14 cellular contexts compared by ENCODE assay signal in genomic region chr17:31609331-31609730, GRCh38.
"Had no signal": no experiment of that assay in that cellular context is flagged by ENCODE, and none has a peak within 500 bp of the region (broad histone marks: within the 10 kb centered on the region; RNA-seq: fewer than 3 reads in every experiment).

No MANE protein-coding gene starts in this region.

- H3K27ac ChIP-seq: parathyroid adenoma, stomach, thoracic aorta had no signal

- H3K9me3 ChIP-seq: stomach, thoracic aorta had no signal

- H3K27ac Mint-ChIP-seq: activated CD4-positive, alpha-beta T cell treated with anti-CD3 and anti-CD28 coated beads, Interleukin-2, amount 10 ng/mL, durations not matched to agents 24 days and 14 days; activated naive CD4-positive, alpha-beta T cell treated with anti-CD3 and anti-CD28 coated beads for 36 hours; activated T-helper 2 cell treated with anti-CD3 and anti-CD28 coated beads, Interferon-gamma antibody, Interleukin-2, Interleukin-4, amounts not matched to agents 10 μg/mL and 5 μg/mL and 100 μg/mL, durations not matched to agents 14 hours and 24 hours and 36 hours; endodermal cell; naive B cell; WTC11 had no signal

- H3K4me1 ChIP-seq: parathyroid adenoma, stomach had no signal

- H3K9ac ChIP-seq: parathyroid adenoma had no signal

- H3K36me3 Mint-ChIP-seq: WTC11 had no signal

- H3K79me2 ChIP-seq: parathyroid adenoma had no signal

- H3K9me3 Mint-ChIP-seq: activated CD4-positive, alpha-beta T cell treated with anti-CD3 and anti-CD28 coated beads, Interleukin-2, amount 10 ng/mL, durations not matched to agents 24 days and 14 days; activated naive CD4-positive, alpha-beta T cell treated with anti-CD3 and anti-CD28 coated beads for 36 hours; activated T-helper 2 cell treated with anti-CD3 and anti-CD28 coated beads, Interferon-gamma antibody, Interleukin-2, Interleukin-4, amounts not matched to agents 10 μg/mL and 5 μg/mL and 100 μg/mL, durations not matched to agents 14 hours and 24 hours and 36 hours; endodermal cell; WTC11 had no signal

- H3K4me3 Mint-ChIP-seq: activated CD4-positive, alpha-beta T cell treated with anti-CD3 and anti-CD28 coated beads, Interleukin-2, amount 10 ng/mL, durations not matched to agents 24 days and 14 days; activated naive CD4-positive, alpha-beta T cell treated with anti-CD3 and anti-CD28 coated beads for 36 hours; endodermal cell; naive B cell; WTC11 had no signal

- H3K27me3 ChIP-seq: dorsolateral prefrontal cortex, stomach had no signal

- H3K36me3 ChIP-seq: stomach, thoracic aorta had no signal

- H3K4me1 Mint-ChIP-seq: activated CD4-positive, alpha-beta T cell treated with anti-CD3 and anti-CD28 coated beads, Interleukin-2, amount 10 ng/mL, durations not matched to agents 24 days and 14 days; naive B cell had no signal

- DNase-seq: activated CD4-positive, alpha-beta T cell treated with anti-CD3 and anti-CD28 coated beads, Interleukin-2, amount 10 ng/mL, durations not matched to agents 24 days and 14 days; activated naive CD4-positive, alpha-beta T cell treated with anti-CD3 and anti-CD28 coated beads for 36 hours; dorsolateral prefrontal cortex; erythroblast; naive B cell; stimulated activated CD4-positive, alpha-beta T cell treated with anti-CD3 and anti-CD28 coated beads, Interleukin-12 subunit alpha, Interleukin-12 subunit beta, amount 100 ng/mL, for 4 hours; stimulated activated CD4-positive, alpha-beta T cell treated with anti-CD3 and anti-CD28 coated beads, Interleukin-2, amount 100 ng/mL, for 24 hours; stomach; T-helper 2 cell had no signal

- H2AFZ ChIP-seq: parathyroid adenoma had no signal

- H3K4me3 ChIP-seq: dorsolateral prefrontal cortex, stomach, thoracic aorta had no signal
